7 cellular contexts compared by ENCODE assay signal in the genomic region with DNA sequence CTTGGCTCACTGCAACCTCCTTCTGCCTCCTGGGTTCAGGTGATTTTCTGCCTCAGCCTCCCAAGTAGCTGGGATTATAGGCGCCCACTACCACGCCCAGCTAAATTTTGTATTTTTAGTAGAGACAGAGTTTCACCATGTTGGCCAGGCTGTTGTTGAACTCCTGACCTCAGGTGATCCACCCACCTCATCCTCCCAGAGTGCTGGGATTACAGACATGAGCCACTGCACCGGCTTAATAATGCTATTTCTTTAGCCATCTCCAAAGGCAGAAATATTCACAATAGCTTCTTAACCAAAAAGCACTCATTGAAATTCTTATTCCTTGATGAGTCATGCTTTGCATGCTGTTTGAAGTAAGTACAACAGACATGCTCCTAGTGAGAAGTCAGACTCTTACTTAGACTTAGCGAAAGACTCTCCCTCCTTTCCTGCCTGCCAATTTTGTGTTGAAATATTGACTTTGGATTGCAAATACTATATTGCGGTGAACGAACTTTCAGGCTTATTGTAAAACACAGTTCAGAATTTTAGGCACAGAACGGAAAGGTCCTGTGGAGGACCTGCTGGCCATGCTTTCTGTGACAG. TPM values are rescaled to one million over a fixed set of nuclear protein-coding genes. Genes with fewer than 3 reads are reported as not detected.
DNase-seq lines count a peak whose midpoint lies in the region; ATAC-seq and TF ChIP-seq lines count a peak whose summit lies in the region.

No MANE protein-coding gene starts in this region.

- H2BK120ac ChIP-seq in H9 (ENCODE audit: low read depth, low read length, poor library complexity, severe bottlenecking), result no peak overlapping the region

- H3K9ac ChIP-seq in H9 (ENCODE audit: extremely low read depth, insufficient read length, low read length) (peak overlapping the region; percentile 33), skeletal muscle tissue (ENCODE audit: low read depth in 1 of 3, low read length in 3 of 3) (peak overlapping the region in 1 of 3 donors; percentile 12)

- no peak overlapping the region for H3K56ac ChIP-seq in H9 (ENCODE audit: insufficient read length, low read depth, low read length)

- H3K4me2 ChIP-seq in H9 (ENCODE audit: insufficient read depth, insufficient read length, low read length), result no peak overlapping the region

- no peak overlapping the region for H3K14ac ChIP-seq in H9 (ENCODE audit: insufficient read depth, low read length)

- no CpG with 5 or more reads among the region's 7 CpGs for WGBS in H9 (ENCODE audit: extremely low coverage, insufficient read length, low lambda C conversion rate)

- H3K4me1 Mint-ChIP-seq in H9, result peaks cover 60 to 63% of the 10 kb centered on the region in 2 experiments

- DNase-seq in H9, result no peak
- DNase-seq in RWPE2 (ENCODE audit: low spot score), result no peak
- DNase-seq in GM10266 (ENCODE audit: extremely low spot score), result no peak
- DNase-seq in nucleus accumbens (lab: John Stamatoyannopoulos, UW), result no peak

- peaks cover 3% of the 10 kb centered on the region for H3K23me2 ChIP-seq in H9 (ENCODE audit: insufficient read length, low read depth, low read length, poor library complexity, severe bottlenecking)

- peaks cover 26% of the 10 kb centered on the region; the same call in 1 of the 2 replicates for H3K79me2 ChIP-seq in H9 (ENCODE audit: insufficient read depth, low read length)

- H3K36me3 ChIP-seq in RWPE2 (ENCODE audit: low read depth), result peaks cover 28% of the 10 kb centered on the region
- H3K36me3 ChIP-seq in skeletal muscle tissue (ENCODE audit: control insufficient read depth in 3 of 3, insufficient read depth in 3 of 3, low read length in 3 of 3), result no peaks in the 10 kb centered on the region

- no peak overlapping the region for H3K18ac ChIP-seq in H9 (ENCODE audit: insufficient read length, low read depth, low read length)

- no peak overlapping the region for H3T11ph ChIP-seq in H9 (ENCODE audit: low read length)

- H3K79me1 ChIP-seq in H9 (ENCODE audit: insufficient read depth, low read depth, low read length, poor library complexity, severe bottlenecking), result no peaks in the 10 kb centered on the region

- H4K8ac ChIP-seq in H9 (replicated peaks; ENCODE audit: insufficient read length, low read depth, low read length), result no peak overlapping the region

- TF ChIP-seq CTCF in H9 (conservative IDR thresholded peaks at IDR 0.05) (no peak), RWPE2 (IDR thresholded peaks at IDR 0.05; ENCODE audit: poor library complexity, severe bottlenecking) (no peak), GM10266 (IDR thresholded peaks at IDR 0.05; ENCODE audit: control insufficient read depth, insufficient read depth, low read depth, missing control alignments) (no peak)

- H3K4me3 ChIP-seq in RWPE2 (ENCODE audit: severe bottlenecking) (peak overlapping the region; percentile 3), skeletal muscle tissue (ENCODE audit: low read length in 3 of 3) (no peak overlapping the region)

- H2BK12ac ChIP-seq in H9 (ENCODE audit: insufficient read length, low read depth, low read length), result no peak overlapping the region

- no peak overlapping the region for H2BK15ac ChIP-seq in H9 (ENCODE audit: low read depth, low read length)

- peaks cover 0 to 16% (median 2%) of the 10 kb centered on the region in 3 experiments; a peak in 3 of 7 replicates for H3K36me3 Mint-ChIP-seq in H9 (ENCODE audit: insufficient read depth in 1 of 3, low read depth in 3 of 3)

- peak overlapping the region in 1 of 2 experiments; percentile 31; a peak in 1 of 5 replicates for H3K4me3 Mint-ChIP-seq in H9

- no peak overlapping the region for H2BK5ac ChIP-seq in H9 (ENCODE audit: insufficient read length, low read length)

- no peaks in the 10 kb centered on the region for H3K27me3 Mint-ChIP-seq in H9 (ENCODE audit: low read depth)

- H4K5ac ChIP-seq in H9 (ENCODE audit: insufficient read length, low read depth, low read length), result no peak overlapping the region

- no peak overlapping the region for H2AFZ ChIP-seq in H9 (ENCODE audit: low read length)

- H3K9me3 Mint-ChIP-seq in H9, result no peaks in the 10 kb centered on the region

- H3K4me1 ChIP-seq in H9 (ENCODE audit: insufficient read depth, low read length) (no peaks in the 10 kb centered on the region; the same call in 1 of the 2 replicates), RWPE2 (ENCODE audit: insufficient read depth, poor library complexity, severe bottlenecking) (peaks cover 64% of the 10 kb centered on the region), skeletal muscle tissue (ENCODE audit: control insufficient read depth in 3 of 3, insufficient read depth in 3 of 3, low read length in 3 of 3) (peaks cover 13 to 45% (median 32%) of the 10 kb centered on the region in 3 donors)

- H3K27me3 ChIP-seq in H9 (ENCODE audit: insufficient read depth, low read length), result no peaks in the 10 kb centered on the region
- H3K27me3 ChIP-seq in RWPE2 (ENCODE audit: insufficient read depth, poor library complexity, severe bottlenecking), result no peaks in the 10 kb centered on the region
- no peaks in the 10 kb centered on the region for H3K27me3 ChIP-seq in skeletal muscle tissue (ENCODE audit: control insufficient read depth in 3 of 3, insufficient read depth in 3 of 3, low read length in 3 of 3)

- H3K9me3 ChIP-seq in H9 (ENCODE audit: control insufficient read depth, low read depth, low read length), result no peaks in the 10 kb centered on the region
- no peaks in the 10 kb centered on the region for H3K9me3 ChIP-seq in RWPE2 (ENCODE audit: severe bottlenecking)
- no peaks in the 10 kb centered on the region for H3K9me3 ChIP-seq in skeletal muscle tissue (ENCODE audit: control insufficient read depth in 3 of 3, low read length in 3 of 3)

- H2BK20ac ChIP-seq in H9 (ENCODE audit: low read depth, low read length, poor library complexity, severe bottlenecking), result no peak overlapping the region

- no peak overlapping the region for H3K4ac ChIP-seq in H9 (ENCODE audit: low read depth, low read length)

- ATAC-seq in RWPE2 (ENCODE audit: low read depth) (peak; percentile 63), esophagus mucosa (peak; percentile 63), HG03460 (IDR thresholded peaks at IDR 0.05; ENCODE audit: unreplicated experiment) (no peak)

- no peak overlapping the region for H2AK5ac ChIP-seq in H9 (ENCODE audit: insufficient read length, low read length)

- no peak overlapping the region for H3K27ac ChIP-seq in H9 (ENCODE audit: insufficient read length, low read depth, low read length)
- peak overlapping the region; percentile 59 for H3K27ac ChIP-seq in RWPE2 (ENCODE audit: poor library complexity, severe bottlenecking)
- H3K27ac ChIP-seq in skeletal muscle tissue (ENCODE audit: low read depth, low read length), result peak overlapping the region; percentile 33

- no peak overlapping the region for H3K27ac Mint-ChIP-seq in H9

- H4K20me1 ChIP-seq in H9 (ENCODE audit: control insufficient read depth, insufficient read depth, insufficient read length), result no peaks in the 10 kb centered on the region

- no peak overlapping the region for H4K91ac ChIP-seq in H9 (ENCODE audit: insufficient read length, low read depth, low read length)

- no peak overlapping the region for H3K23ac ChIP-seq in H9 (ENCODE audit: insufficient read length, low read depth, low read length)

RNA-seq across cellular contexts. Expression of gene ACTR3, which starts 4.4 kb away (rescaled TPM):
- total RNA-seq in H9 (2021) (180 and 183 TPM in 2 replicates), esophagus mucosa (295 TPM), skeletal muscle tissue (40.7 TPM)
